27 cellular contexts compared by ENCODE assay signal in the genomic region with DNA sequence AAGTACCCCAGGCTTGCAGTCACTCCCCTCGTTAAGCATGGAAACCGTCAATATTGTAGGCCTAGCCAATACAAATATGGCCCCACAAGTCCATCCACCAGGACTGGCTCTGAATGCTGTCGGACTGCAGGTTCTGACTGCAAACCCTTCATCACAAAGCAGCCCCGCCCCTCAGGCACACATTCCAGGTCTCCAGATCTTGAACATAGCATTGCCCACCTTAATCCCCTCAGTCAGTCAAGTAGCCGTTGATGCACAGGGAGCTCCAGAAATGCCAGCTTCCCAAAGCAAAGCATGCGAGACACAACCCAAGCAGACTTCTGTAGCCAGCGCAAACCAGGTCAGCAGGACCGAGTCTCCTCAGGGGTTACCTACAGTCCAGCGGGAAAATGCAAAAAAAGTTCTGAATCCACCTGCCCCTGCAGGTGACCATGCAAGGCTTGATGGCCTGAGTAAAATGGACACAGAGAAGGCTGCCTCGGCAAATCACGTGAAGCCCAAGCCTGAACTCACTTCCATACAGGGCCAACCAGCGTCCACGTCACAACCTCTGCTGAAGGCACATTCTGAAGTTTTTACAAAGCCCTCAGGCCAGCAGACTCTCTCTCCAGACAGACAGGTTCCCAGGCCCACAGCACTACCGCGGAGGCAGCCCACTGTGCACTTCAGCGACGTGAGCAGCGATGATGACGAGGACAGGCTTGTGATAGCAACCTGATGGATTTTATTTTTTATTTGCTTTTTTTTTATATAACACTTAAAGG.
DNase-seq lines count a peak whose midpoint lies in the region; ATAC-seq and TF ChIP-seq lines count a peak whose summit lies in the region.
"Had no signal": no experiment of that assay in that cellular context is flagged by ENCODE, and none has a peak within 500 bp of the region (broad histone marks: within the 10 kb centered on the region; RNA-seq: fewer than 3 reads in every experiment).

No MANE protein-coding gene starts in this region.

- H3K36me3 ChIP-seq in BLaER1: peaks cover 27% of the 10 kb centered on the region
- H3K36me3 ChIP-seq: BE2C had no signal

- H3K27me3 ChIP-seq in BLaER1: no peaks in the 10 kb centered on the region
- H3K27me3 ChIP-seq in CD4-positive, alpha-beta T cell (ENCODE audit: control insufficient read depth, insufficient read depth, low read length): no peaks in the 10 kb centered on the region
- H3K27me3 ChIP-seq: BE2C, esophagus squamous epithelium, foreskin keratinocyte, heart left ventricle, SJSA1, tibial nerve had no signal

- no peak overlapping the region for H3K4me3 ChIP-seq in BLaER1
- H3K4me3 ChIP-seq: esophagus squamous epithelium, heart left ventricle, prostate gland, SJSA1, tibial nerve had no signal

- peaks cover 52% of the 10 kb centered on the region for H3K4me1 Mint-ChIP-seq in CD4-positive, alpha-beta T cell (ENCODE audit: low read depth)
- peaks cover 23% of the 10 kb centered on the region for H3K4me1 Mint-ChIP-seq in T-helper 17 cell

- no peak overlapping the region for H3K9ac ChIP-seq in BLaER1

- no peak overlapping the region for H3K4me3 Mint-ChIP-seq in CD4-positive, alpha-beta T cell
- peak overlapping the region; percentile 52 for H3K4me3 Mint-ChIP-seq in T-helper 17 cell
- H3K4me3 Mint-ChIP-seq: activated CD4-positive, alpha-beta memory T cell treated with anti-CD3 and anti-CD28 coated beads for 36 hours; activated naive CD8-positive, alpha-beta T cell treated with anti-CD3 and anti-CD28 coated beads for 36 hours; dendritic cell treated with granulocyte-macrophage colony-stimulating factor and Interleukin-4, amounts not matched to agents 40 ng/mL and 50 ng/mL, for 4 days; IgD-negative memory B cell had no signal

- H3K4me2 ChIP-seq in BLaER1: peak overlapping the region; percentile 55

- no peak for DNase-seq in CD4-positive, alpha-beta T cell
- DNase-seq in T-helper 17 cell: no peak
- peak; percentile 70 for DNase-seq in islet precursor cell
- no peak for DNase-seq in activated naive CD4-positive, alpha-beta T cell treated with Interleukin-2 at 50 U/mL for 16 hours
- DNase-seq in activated naive CD4-positive, alpha-beta T cell (lab: John Stamatoyannopoulos, UW): no peak
- DNase-seq: BE2C; COR-L47; esophagus squamous epithelium; foreskin keratinocyte; heart left ventricle; NCI-H1048; NCI-H1694 treated with DMSO at 0.1 percent for 48 hours; NCI-H446 treated with DMSO at 0.1 percent for 48 hours; NCI-H774; RPMI8226; stimulated activated CD4-positive, alpha-beta T cell treated with anti-CD3 and anti-CD28 coated beads, Interleukin-2, amount 100 ng/mL, for 48 hours had no signal

- H4K20me1 ChIP-seq in BLaER1: peaks cover 10% of the 10 kb centered on the region; the same call in 1 of the 2 replicates

- ATAC-seq in CD4-positive, alpha-beta T cell (ENCODE audit: poor library complexity): no peak
- no peak for ATAC-seq in T-helper 17 cell
- ATAC-seq in HG03571 (IDR thresholded peaks at IDR 0.05; ENCODE audit: unreplicated experiment): no peak
- ATAC-seq: foreskin keratinocyte, HCT116, heart left ventricle, sciatic nerve had no signal

- peak overlapping the region; percentile 41; the same call in 1 of the 2 replicates for H3K27ac ChIP-seq in BLaER1
- H3K27ac ChIP-seq in CD4-positive, alpha-beta T cell (ENCODE audit: low read depth, low read length): no peak overlapping the region
- H3K27ac ChIP-seq: esophagus squamous epithelium, foreskin keratinocyte, heart left ventricle, prostate gland, SJSA1, tibial nerve had no signal

- POLR2A ChIA-PET in CD4-positive, alpha-beta T cell (lab: Charles Lee): no interaction called here

- intact Hi-C loops in CD4-positive, alpha-beta T cell (cut with DNase I, micrococcal nuclease): no loop called here

- peak overlapping the region; percentile 44 for H3K27ac Mint-ChIP-seq in CD4-positive, alpha-beta T cell
- peak overlapping the region; percentile 86 for H3K27ac Mint-ChIP-seq in T-helper 17 cell
- H3K27ac Mint-ChIP-seq: activated CD4-positive, alpha-beta memory T cell treated with anti-CD3 and anti-CD28 coated beads for 36 hours; dendritic cell treated with granulocyte-macrophage colony-stimulating factor and Interleukin-4, amounts not matched to agents 40 ng/mL and 50 ng/mL, for 4 days had no signal

- peaks cover 20% of the 10 kb centered on the region for H3K4me1 ChIP-seq in BLaER1
- H3K4me1 ChIP-seq: BE2C, esophagus squamous epithelium, foreskin keratinocyte, prostate gland had no signal

- CTCF ChIA-PET in CD4-positive, alpha-beta T cell (lab: Charles Lee): no interaction called here

- H3K9me3 ChIP-seq in BLaER1 (no peaks in the 10 kb centered on the region; the same call in 1 of the 2 replicates), T-helper 17 cell (ENCODE audit: control insufficient read depth, low read length, poor library complexity, severe bottlenecking) (no peaks in the 10 kb centered on the region)
- H3K9me3 ChIP-seq in CD4-positive, alpha-beta T cell (ENCODE audit: control insufficient read depth, low read length): no peaks in the 10 kb centered on the region
- H3K9me3 ChIP-seq: BE2C, esophagus squamous epithelium, heart left ventricle, prostate gland, SJSA1, tibial nerve had no signal

- no peak for TF ChIP-seq CTCF in CD4-positive, alpha-beta T cell (IDR thresholded peaks at IDR 0.05)

- H3K36me3 Mint-ChIP-seq in CD4-positive, alpha-beta T cell (ENCODE audit: low read depth): peaks cover 50% of the 10 kb centered on the region
- H3K36me3 Mint-ChIP-seq in T-helper 17 cell (ENCODE audit: low read depth): peaks cover 2% of the 10 kb centered on the region

- H3K9me3 Mint-ChIP-seq in CD4-positive, alpha-beta T cell: no peaks in the 10 kb centered on the region
- H3K9me3 Mint-ChIP-seq: activated CD4-positive, alpha-beta memory T cell treated with anti-CD3 and anti-CD28 coated beads for 36 hours; activated naive CD8-positive, alpha-beta T cell treated with anti-CD3 and anti-CD28 coated beads for 36 hours; dendritic cell treated with granulocyte-macrophage colony-stimulating factor and Interleukin-4, amounts not matched to agents 40 ng/mL and 50 ng/mL, for 4 days; IgD-negative memory B cell had no signal

- H3K27me3 Mint-ChIP-seq in CD4-positive, alpha-beta T cell: no peaks in the 10 kb centered on the region
- H3K27me3 Mint-ChIP-seq in T-helper 17 cell: no peaks in the 10 kb centered on the region
- H3K27me3 Mint-ChIP-seq: activated CD4-positive, alpha-beta memory T cell treated with anti-CD3 and anti-CD28 coated beads for 36 hours; activated naive CD8-positive, alpha-beta T cell treated with anti-CD3 and anti-CD28 coated beads for 36 hours; dendritic cell treated with granulocyte-macrophage colony-stimulating factor and Interleukin-4, amounts not matched to agents 40 ng/mL and 50 ng/mL, for 4 days; IgD-negative memory B cell had no signal
